In genomic region chr12:70270108-70270507, GRCh38 we compare ENCODE assay signal across 1 cellular context.
TF ChIP-seq lines count a peak whose summit lies in the region.

No MANE protein-coding gene starts in this region.

TF ChIP-seq in GM12878, 131 proteins besides CTCF, POLR2A, EP300 and RAD21 (continued from another document):
- no peak for TF ChIP-seq CEBPB (IDR thresholded peaks at IDR 0.05; ENCODE audit: borderline replicate concordance in 1 of 2, low read depth in 2 of 2, low read length in 2 of 2)
- TF ChIP-seq TCF3 (IDR thresholded peaks at IDR 0.05; ENCODE audit: borderline replicate concordance, insufficient read depth, low read depth, low read length): no peak
- no peak for TF ChIP-seq NBN (IDR thresholded peaks at IDR 0.05)
- TF ChIP-seq BHLHE40 (IDR thresholded peaks at IDR 0.05; ENCODE audit: borderline replicate concordance in 1 of 2, low read depth in 2 of 2, low read length in 1 of 2): no peak
